21 cellular contexts compared by ENCODE assay signal in genomic region chr12:127235771-127236170, GRCh38.
"Had no signal": no experiment of that assay in that cellular context is flagged by ENCODE, and none has a peak within 500 bp of the region (broad histone marks: within the 10 kb centered on the region; RNA-seq: fewer than 3 reads in every experiment).

No MANE protein-coding gene starts in this region.

- H3K9ac ChIP-seq: SK-N-SH had no signal

- H3K9me3 Mint-ChIP-seq: T-cell had no signal

- H3K36me3 ChIP-seq: SJSA1 had no signal

- H3K27me3 Mint-ChIP-seq: T-cell had no signal

- H3K27ac Mint-ChIP-seq: T-cell had no signal

- H3K36me3 Mint-ChIP-seq: T-cell had no signal

- DNase-seq: KBM-7; NCI-H1092; NCI-H1105 treated with DMSO at 0.1 percent for 48 hours; NCI-H1417 treated with DMSO at 0.1 percent for 48 hours; NCI-H146; NCI-H1694 treated with DMSO at 0.1 percent for 48 hours; NCI-H1930; NCI-H2081; NCI-H2107; NCI-H2227 treated with DMSO at 0.1 percent for 48 hours; NCI-H524; NCI-H526 treated with DMSO at 0.1 percent for 48 hours; NCI-H748 treated with DMSO at 0.1 percent for 48 hours; NK-92 treated with Interleukin-12 subunit alpha and Interleukin-12 subunit beta, amount 100 ng/mL, for 24 hours; Right ventricle myocardium superior; RPMI8226; SIG-M5; SK-N-SH; SW 1271; T-cell had no signal

- H3K27ac ChIP-seq: SJSA1 had no signal

- ATAC-seq: T-cell had no signal

- H3K4me3 ChIP-seq: SJSA1 had no signal

- H3K4me3 Mint-ChIP-seq: T-cell had no signal

- H3K27me3 ChIP-seq: SJSA1 had no signal

- H3K9me3 ChIP-seq: SJSA1, SK-N-SH had no signal

- H3K4me1 Mint-ChIP-seq: T-cell had no signal
